19 cellular contexts compared by ENCODE assay signal in the genomic region with DNA sequence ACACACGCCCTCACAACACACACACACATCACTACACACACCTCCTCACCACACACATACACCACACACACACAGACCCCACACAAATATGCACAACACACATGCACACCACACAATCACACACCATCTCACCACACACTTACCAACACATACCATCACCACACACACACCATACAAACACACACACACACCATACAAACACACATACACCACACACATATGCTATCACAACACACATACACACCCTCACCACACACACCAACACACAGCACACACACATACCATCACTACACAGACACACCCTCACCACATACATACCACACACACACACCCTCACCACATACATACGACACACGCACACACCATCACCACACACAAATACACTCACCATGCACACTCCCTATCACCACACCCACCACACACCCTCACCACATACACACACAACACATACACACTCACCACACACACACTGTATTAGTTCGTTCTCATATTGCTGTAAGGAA.
A peak's percentile ranks its signal among the peaks of the same experiment; 100 is the strongest.
DNase-seq lines count a peak whose midpoint lies in the region; ATAC-seq, FAIRE-seq and TF ChIP-seq lines count a peak whose summit lies in the region.
"Had no signal": no experiment of that assay in that cellular context is flagged by ENCODE, and none has a peak within 500 bp of the region (broad histone marks: within the 10 kb centered on the region; RNA-seq: fewer than 3 reads in every experiment).

No MANE protein-coding gene starts in this region.

- in situ Hi-C loops in K562 (cut with MboI) = no loop called here

- 0% methylated on average over 4 of the region's 4 CpGs for WGBS in K562 (ENCODE audit: insufficient coverage, low coverage, missing lambda C conversion rate)
- WGBS in thyroid gland, 2 donors = 95 to 96% methylated on average over 4 of the region's 4 CpGs

- H3F3A ChIP-seq in MM.1S (ENCODE audit: insufficient read depth, low read length) = peaks cover 10% of the 10 kb centered on the region

- H3K9me2 ChIP-seq in MM.1S (replicated peaks; ENCODE audit: insufficient read depth, low read length) = no peaks in the 10 kb centered on the region
- H3K9me2 ChIP-seq: SK-N-SH had no signal

- DNase-seq in MM.1S (no peak), K562 (ENCODE audit: extremely low read depth in 1 of 4, low spot score in 3 of 4) (no peak), neural crest cell (ENCODE audit: low read depth, low spot score) (no peak), anterior cingulate cortex (lab: John Stamatoyannopoulos, UW) (no peak), thyroid gland (no peak)
- DNase-seq: COR-L47, DMS153, GDM1, NCI-H1105, NCI-H2081 treated with DMSO at 0.1 percent for 48 hours, OCI-M1, SHP77, SK-N-SH had no signal

- peak overlapping the region; percentile 39 to 96 (median 85); a peak in 21 of 22 replicates for H3K27ac ChIP-seq in BLaER1 treated with 17β-estradiol and CSF1 and Interleukin-3, amounts not matched to agents 10 nM and 100 nM
- H3K27ac ChIP-seq in MM.1S (ENCODE audit: low read length) (peak overlapping the region; percentile 83; the same call in 1 of the 2 replicates), K562 (ENCODE audit: extremely low read depth, low read depth, low read length) (no peak overlapping the region; the same call in 2 of the 3 replicates), thyroid gland (no peak overlapping the region)
- H3K27ac ChIP-seq: A549 had no signal

- H3K4me1 Mint-ChIP-seq in neural crest cell = peaks cover 20% of the 10 kb centered on the region

- no peak for TF ChIP-seq EP300 in K562 (IDR thresholded peaks at IDR 0.05; ENCODE audit: low read length)

- H3K36me3 Mint-ChIP-seq in neural crest cell (ENCODE audit: low read depth) = peaks cover 11% of the 10 kb centered on the region
- H3K36me3 Mint-ChIP-seq: T-cell had no signal

- no peak overlapping the region for H3K4me3 ChIP-seq in BLaER1 treated with 17β-estradiol and CSF1 and Interleukin-3, amounts not matched to agents 10 nM and 100 nM
- H3K4me3 ChIP-seq in MM.1S (ENCODE audit: low read length) (no peak overlapping the region), K562 (no peak overlapping the region), thyroid gland (replicated peaks in 1 of 3) (no peak overlapping the region)
- H3K4me3 ChIP-seq: A549 had no signal

- POLR2A ChIA-PET in K562 (lab: Yijun Ruan, JAX) = no interaction called here

- TF ChIP-seq POLR2A in K562 (conservative IDR thresholded peaks at IDR 0.05) = no peak
- TF ChIP-seq POLR2A in thyroid gland (IDR thresholded peaks at IDR 0.05) = no peak

- no peak for FAIRE-seq in K562 (lab: Jason Lieb, UNC)
- FAIRE-seq: A549 had no signal

- H3K27me3 Mint-ChIP-seq in neural crest cell (ENCODE audit: low read depth) = peaks cover 6% of the 10 kb centered on the region

- H3K9ac ChIP-seq in BLaER1 treated with 17β-estradiol and CSF1 and Interleukin-3, amounts not matched to agents 10 nM and 100 nM = peak overlapping the region in 5 of 11 experiments; percentile 50 to 76 (median 73); a peak in 7 of 22 replicates
- H3K9ac ChIP-seq in MM.1S (ENCODE audit: low read length) (no peak overlapping the region), K562 (ENCODE audit: insufficient read depth in 1 of 2, low read depth in 2 of 2, low read length in 2 of 2) (no peak overlapping the region)
- H3K9ac ChIP-seq: SK-N-SH had no signal

- ATAC-seq in K562 = no peak
- ATAC-seq in GM18873 (IDR thresholded peaks at IDR 0.05; ENCODE audit: low FRiP score, unreplicated experiment) = no peak
- ATAC-seq in GM21526 (IDR thresholded peaks at IDR 0.05; ENCODE audit: low FRiP score, unreplicated experiment) = no peak
- ATAC-seq: A549 had no signal

- H3K9me3 Mint-ChIP-seq in neural crest cell = peaks cover 18% of the 10 kb centered on the region

- H4K20me1 ChIP-seq in BLaER1 treated with 17β-estradiol and CSF1 and Interleukin-3, amounts not matched to agents 10 nM and 100 nM = no peaks in the 10 kb centered on the region; a peak in 1 of 22 replicates
- H4K20me1 ChIP-seq in MM.1S (ENCODE audit: insufficient read depth, low read length) = no peaks in the 10 kb centered on the region
- no peaks in the 10 kb centered on the region for H4K20me1 ChIP-seq in K562 (replicated peaks; ENCODE audit: control insufficient read depth, insufficient read depth, low read length)

- no peak overlapping the region for H3K27ac Mint-ChIP-seq in neural crest cell (ENCODE audit: unreplicated experiment)
- H3K27ac Mint-ChIP-seq: IgD-negative memory B cell had no signal

- no peak for TF ChIP-seq RAD21 in K562 (CRISPR knock-in tag; conservative IDR thresholded peaks at IDR 0.05 in 1 of 2, IDR thresholded peaks at IDR 0.05 in 1 of 2)

- no peaks in the 10 kb centered on the region for H3K27me3 ChIP-seq in BLaER1 treated with 17β-estradiol and CSF1 and Interleukin-3, amounts not matched to agents 10 nM and 100 nM
- no peaks in the 10 kb centered on the region for H3K27me3 ChIP-seq in MM.1S (replicated peaks; ENCODE audit: insufficient read depth, low read length)
- peaks cover 6 to 18% of the 10 kb centered on the region in 2 experiments; a peak in 2 of 5 replicates for H3K27me3 ChIP-seq in K562 (ENCODE audit: control insufficient read depth in 2 of 2, insufficient read depth in 2 of 2, low read length in 2 of 2)
- H3K27me3 ChIP-seq in thyroid gland = no peaks in the 10 kb centered on the region

- no peak overlapping the region for H2AFZ ChIP-seq in MM.1S (ENCODE audit: low read length)
- H2AFZ ChIP-seq in K562 (ENCODE audit: low read depth, low read length) = no peak overlapping the region

- H3K4me2 ChIP-seq in BLaER1 treated with 17β-estradiol and CSF1 and Interleukin-3, amounts not matched to agents 10 nM and 100 nM = peak overlapping the region; percentile 79 to 95 (median 92)
- H3K4me2 ChIP-seq in MM.1S (ENCODE audit: low read depth, low read length) (no peak overlapping the region), K562 (ENCODE audit: insufficient read depth, low read length) (no peak overlapping the region)
- H3K4me2 ChIP-seq: A549, SK-N-SH had no signal

- no TSS peak for BruUV-seq in K562 (replicated peaks; lab: Mats Ljungman, UMichigan)

- intact Hi-C loops in K562 (cut with micrococcal nuclease) (no loop called here), thyroid gland (cut with DNase I) (no loop called here)

- H3K79me2 ChIP-seq in MM.1S (ENCODE audit: low read length) = no peaks in the 10 kb centered on the region
- no peaks in the 10 kb centered on the region for H3K79me2 ChIP-seq in K562 (ENCODE audit: control insufficient read depth, insufficient read depth, low read length)

- CTCF ChIA-PET in K562 (lab: Yijun Ruan, JAX; ENCODE audit: low intra/inter-chr PET ratio) = no interaction called here

- TF ChIP-seq CTCF in MM.1S (IDR thresholded peaks at IDR 0.05; ENCODE audit: low read length) (0 out of 2 replicates have a peak, but pooled peaks have one; percentile 0), K562 (IDR thresholded peaks at IDR 0.05 in 2 of 3, conservative IDR thresholded peaks at IDR 0.05 in 1 of 3; ENCODE audit: insufficient read depth in 2 of 3, low read depth in 1 of 3, low read length in 3 of 3) (no peak), neural crest cell (conservative IDR thresholded peaks at IDR 0.05) (peak; percentile 6), thyroid gland (IDR thresholded peaks at IDR 0.05) (no peak)

- H3K4me1 ChIP-seq in BLaER1 treated with 17β-estradiol and CSF1 and Interleukin-3, amounts not matched to agents 10 nM and 100 nM = peaks cover 38 to 57% (median 48%) of the 10 kb centered on the region in 10 experiments
- H3K4me1 ChIP-seq in MM.1S (ENCODE audit: low read length) (peaks cover 12% of the 10 kb centered on the region), K562 (replicated peaks in 1 of 2; ENCODE audit: control insufficient read depth in 2 of 2, insufficient read depth in 2 of 2, low read length in 2 of 2) (peaks cover 0 to 19% of the 10 kb centered on the region in 2 experiments; a peak in 3 of 5 replicates), thyroid gland (peaks cover 0 to 7% of the 10 kb centered on the region in 2 donors)
- H3K4me1 ChIP-seq: A549 had no signal

- no peak overlapping the region for H3K4me3 Mint-ChIP-seq in neural crest cell
- H3K4me3 Mint-ChIP-seq: IgD-negative memory B cell, T-cell had no signal

- no peaks in the 10 kb centered on the region for H3K9me1 ChIP-seq in K562 (ENCODE audit: control insufficient read depth, insufficient read depth, low read length)

- H3K9me3 ChIP-seq in BLaER1 treated with 17β-estradiol and CSF1 and Interleukin-3, amounts not matched to agents 10 nM and 100 nM (replicated peaks in 1 of 11) = peaks cover 29 to 46% (median 40%) of the 10 kb centered on the region in 11 experiments
- H3K9me3 ChIP-seq in MM.1S (replicated peaks; ENCODE audit: insufficient read depth, low read length) = no peaks in the 10 kb centered on the region
- no peaks in the 10 kb centered on the region; the same call in 1 of the 2 replicates for H3K9me3 ChIP-seq in K562 (replicated peaks; ENCODE audit: control insufficient read depth, insufficient read depth, low read depth, low read length)
- no peaks in the 10 kb centered on the region for H3K9me3 ChIP-seq in thyroid gland
- H3K9me3 ChIP-seq: A549, SK-N-SH had no signal

- H3K36me3 ChIP-seq in BLaER1 treated with 17β-estradiol and CSF1 and Interleukin-3, amounts not matched to agents 10 nM and 100 nM = peaks cover 0 to 4% (median 0%) of the 10 kb centered on the region in 11 experiments; a peak in 1 of 22 replicates
- no peaks in the 10 kb centered on the region for H3K36me3 ChIP-seq in MM.1S (replicated peaks; ENCODE audit: insufficient read depth, low read length)
- H3K36me3 ChIP-seq in K562 (ENCODE audit: control insufficient read depth, insufficient read depth, low read length) = no peaks in the 10 kb centered on the region
- no peaks in the 10 kb centered on the region for H3K36me3 ChIP-seq in thyroid gland

TF ChIP-seq in K562, 482 proteins besides CTCF, POLR2A, EP300 and RAD21:
- TF ChIP-seq RAD51 (IDR thresholded peaks at IDR 0.05; ENCODE audit: borderline replicate concordance, low read depth) = no peak
- TF ChIP-seq THRB (CRISPR knock-in tag; conservative IDR thresholded peaks at IDR 0.05) = 0 out of 2 replicates have a peak, but pooled peaks have one; percentile 4

Comparison
In these comparisons a context has a peak if more than half of its experiments do, and no peak if none do; other contexts are left out.
1. H3K27ac ChIP-seq: peak in BLaER1 treated with 17β-estradiol and CSF1 and Interleukin-3, amounts not matched to agents 10 nM and 100 nM (11 of 11) and MM.1S (single experiment); none in K562 (single experiment) and thyroid gland (0 of 3).
2. H3K4me2 ChIP-seq: peak in BLaER1 treated with 17β-estradiol and CSF1 and Interleukin-3, amounts not matched to agents 10 nM and 100 nM (11 of 11); none in MM.1S (single experiment) and K562 (single experiment).
3. CTCF ChIP-seq: peak in MM.1S (single experiment) and neural crest cell (single experiment); none in K562 (0 of 3) and thyroid gland (0 of 6).